In the genomic region with DNA sequence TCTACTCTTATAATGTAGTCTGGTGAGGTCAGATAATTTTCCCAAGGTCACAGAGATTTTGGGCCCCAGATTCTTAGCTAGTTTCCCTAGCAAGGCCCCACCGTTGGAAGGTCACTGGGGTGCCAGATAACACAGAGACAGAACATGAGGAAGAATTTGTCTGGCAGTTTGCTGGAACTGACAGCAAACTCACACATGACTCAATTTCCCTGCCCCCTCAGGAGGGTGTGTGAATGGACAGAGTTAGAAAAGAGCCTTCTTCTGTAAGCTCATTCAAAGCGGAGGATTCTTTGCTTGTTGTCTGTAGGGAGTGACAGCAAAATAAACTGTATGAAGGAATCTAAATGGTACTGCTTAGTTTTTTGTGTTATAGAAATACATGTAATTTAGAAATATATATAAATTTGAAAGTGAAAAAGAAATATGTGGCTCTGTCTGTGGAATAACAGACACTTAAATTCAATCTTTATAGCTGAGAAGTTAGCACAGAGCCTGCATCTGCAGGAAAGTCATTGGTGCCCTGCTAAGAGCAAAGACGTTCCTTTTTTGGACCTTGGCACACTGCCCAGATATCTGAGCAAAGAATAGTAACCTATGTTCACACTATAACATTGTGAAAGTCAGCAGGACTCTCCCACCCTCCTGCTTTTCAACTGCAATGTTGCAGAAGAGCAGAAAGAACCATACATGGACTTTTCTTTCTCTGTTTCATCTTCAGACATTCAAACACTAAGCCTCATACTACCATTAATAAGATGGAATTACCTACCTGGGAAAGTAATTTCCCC, we compare ENCODE assay signal across 10 cellular contexts. TPM values are rescaled to one million over a fixed set of nuclear protein-coding genes. Genes with fewer than 3 reads are reported as not detected.
DNase-seq lines count a peak whose midpoint lies in the region; FAIRE-seq and TF ChIP-seq lines count a peak whose summit lies in the region.
"Had no signal": no experiment of that assay in that cellular context is flagged by ENCODE, and none has a peak within 500 bp of the region (broad histone marks: within the 10 kb centered on the region; RNA-seq: fewer than 3 reads in every experiment).

No MANE protein-coding gene starts in this region.

- H2BK15ac ChIP-seq in mesendoderm (replicated peaks; ENCODE audit: low read depth), result no peak overlapping the region

- H3K4me3 Mint-ChIP-seq in activated T-helper 1 cell treated with anti-CD3 and anti-CD28 coated beads, Interleukin-12 subunit alpha, Interleukin-12 subunit beta, Interleukin-2, Interleukin-4 antibody, amounts not matched to agents 30 ng/mL and 10 ng/mL and 1 ng/mL, durations not matched to agents 14 hours and 24 hours and 36 hours, result peak overlapping the region; percentile 97

- no peaks in the 10 kb centered on the region for H3K9me3 Mint-ChIP-seq in activated T-helper 1 cell treated with anti-CD3 and anti-CD28 coated beads, Interleukin-12 subunit alpha, Interleukin-12 subunit beta, Interleukin-2, Interleukin-4 antibody, amounts not matched to agents 30 ng/mL and 10 ng/mL and 1 ng/mL, durations not matched to agents 14 hours and 24 hours and 36 hours

- in situ Hi-C loops in GM13977 (cut with MboI; ENCODE audit: low pct_unique_long_range_greater_than_20kb, low sequenced_read_pairs, unreplicated experiment), result no loop called here

- WGBS in mesendoderm (ENCODE audit: extremely low coverage, insufficient coverage, low lambda C conversion rate), result no CpG with 5 or more reads among the region's 3 CpGs

- H2BK5ac ChIP-seq in mesendoderm (ENCODE audit: low read length), result no peak overlapping the region

- H3K56ac ChIP-seq in mesendoderm (ENCODE audit: low read length), result no peak overlapping the region

- peak overlapping the region; percentile 29 for H3K27ac Mint-ChIP-seq in activated T-helper 1 cell treated with anti-CD3 and anti-CD28 coated beads, Interleukin-12 subunit alpha, Interleukin-12 subunit beta, Interleukin-2, Interleukin-4 antibody, amounts not matched to agents 30 ng/mL and 10 ng/mL and 1 ng/mL, durations not matched to agents 14 hours and 24 hours and 36 hours

- DNase-seq in COLO829 (ENCODE audit: low spot score), result peak; percentile 31
- DNase-seq in HL-60 (ENCODE audit: low read depth in 1 of 2, low spot score in 1 of 2), result peak; percentile 90 to 95
- DNase-seq in activated T-helper 1 cell treated with anti-CD3 and anti-CD28 coated beads, Interleukin-12 subunit alpha, Interleukin-12 subunit beta, Interleukin-2, Interleukin-4 antibody, amounts not matched to agents 30 ng/mL and 10 ng/mL and 1 ng/mL, durations not matched to agents 14 hours and 24 hours and 36 hours (ENCODE audit: low spot score), result no peak
- DNase-seq in mesendoderm, result peak; percentile 53
- DNase-seq in HuH-7.5 (ENCODE audit: low spot score), result no peak
- DNase-seq in OCI-M2 (lab: John Stamatoyannopoulos, UW; ENCODE audit: unreplicated experiment), result no peak
- DNase-seq in GM13977 (ENCODE audit: low spot score), result no peak
- no peak for DNase-seq in H54 (ENCODE audit: insufficient read length, low spot score)
- DNase-seq: NCI-H524 had no signal

- H4K5ac ChIP-seq in mesendoderm (ENCODE audit: low read length), result no peak overlapping the region

- H3K27me3 ChIP-seq in HL-60 (ENCODE audit: insufficient read depth, poor library complexity, severe bottlenecking), result no peaks in the 10 kb centered on the region
- H3K27me3 ChIP-seq in mesendoderm (ENCODE audit: insufficient read depth, low read length, poor library complexity), result no peaks in the 10 kb centered on the region

- H3K4me1 ChIP-seq in mesendoderm (ENCODE audit: control insufficient read depth, low read depth, low read length), result peaks cover 5% of the 10 kb centered on the region

- TF ChIP-seq POLR2A in H54 (IDR thresholded peaks at IDR 0.05; ENCODE audit: low read depth, low read length), result no peak

- H3K4me3 ChIP-seq in HL-60 (replicated peaks; ENCODE audit: insufficient read depth, low read length) (peak overlapping the region; percentile 90), mesendoderm (ENCODE audit: low read length) (no peak overlapping the region)

- no peak overlapping the region for H2AK5ac ChIP-seq in mesendoderm (ENCODE audit: low read length)

- no peak overlapping the region for H4K8ac ChIP-seq in mesendoderm (ENCODE audit: low read depth, low read length)

- peaks cover 43% of the 10 kb centered on the region for H3K4me1 Mint-ChIP-seq in activated T-helper 1 cell treated with anti-CD3 and anti-CD28 coated beads, Interleukin-12 subunit alpha, Interleukin-12 subunit beta, Interleukin-2, Interleukin-4 antibody, amounts not matched to agents 30 ng/mL and 10 ng/mL and 1 ng/mL, durations not matched to agents 14 hours and 24 hours and 36 hours (ENCODE audit: low read depth)

- H3K4me2 ChIP-seq in mesendoderm (ENCODE audit: low read length), result no peak overlapping the region

- H3K36me3 ChIP-seq in mesendoderm (ENCODE audit: control insufficient read depth, insufficient read depth, low read length), result peaks cover 1% of the 10 kb centered on the region

- H3K79me2 ChIP-seq in mesendoderm (ENCODE audit: control insufficient read depth, insufficient read depth, low read length), result peaks cover 32% of the 10 kb centered on the region

- intact Hi-C loops in activated T-helper 1 cell treated with anti-CD3 and anti-CD28 coated beads, Interleukin-12 subunit alpha, Interleukin-12 subunit beta, Interleukin-2, Interleukin-4 antibody, amounts not matched to agents 30 ng/mL and 10 ng/mL and 1 ng/mL, durations not matched to agents 14 hours and 24 hours and 36 hours (cut with micrococcal nuclease), result no loop called here

- FAIRE-seq in H54 (lab: Jason Lieb, UNC), result no peak

- H3K9ac ChIP-seq in mesendoderm (ENCODE audit: low read length), result peak overlapping the region; percentile 39

- no peak overlapping the region for H3K4ac ChIP-seq in mesendoderm (ENCODE audit: low read depth, low read length)

- no peak overlapping the region for H2BK120ac ChIP-seq in mesendoderm (ENCODE audit: low read depth, low read length)

- H3K27me3 Mint-ChIP-seq in activated T-helper 1 cell treated with anti-CD3 and anti-CD28 coated beads, Interleukin-12 subunit alpha, Interleukin-12 subunit beta, Interleukin-2, Interleukin-4 antibody, amounts not matched to agents 30 ng/mL and 10 ng/mL and 1 ng/mL, durations not matched to agents 14 hours and 24 hours and 36 hours (ENCODE audit: insufficient read depth), result no peaks in the 10 kb centered on the region

- peaks cover 16% of the 10 kb centered on the region for H3K79me1 ChIP-seq in mesendoderm (ENCODE audit: low read length)

- H3K23ac ChIP-seq in mesendoderm (ENCODE audit: low read length), result no peak overlapping the region

- H3K36me3 Mint-ChIP-seq in activated T-helper 1 cell treated with anti-CD3 and anti-CD28 coated beads, Interleukin-12 subunit alpha, Interleukin-12 subunit beta, Interleukin-2, Interleukin-4 antibody, amounts not matched to agents 30 ng/mL and 10 ng/mL and 1 ng/mL, durations not matched to agents 14 hours and 24 hours and 36 hours (ENCODE audit: low read depth), result peaks cover 25% of the 10 kb centered on the region

- no peak for TF ChIP-seq CTCF in HL-60 (IDR thresholded peaks at IDR 0.05; ENCODE audit: insufficient read depth, low read length)
- TF ChIP-seq CTCF in GM13977 (IDR thresholded peaks at IDR 0.05; ENCODE audit: extremely low read depth, insufficient read depth, missing control alignments), result no peak

- peak overlapping the region; percentile 88 for H3K27ac ChIP-seq in HL-60 (replicated peaks)
- H3K27ac ChIP-seq in mesendoderm (ENCODE audit: low read depth, low read length), result no peak overlapping the region
- H3K27ac ChIP-seq: coronary artery had no signal

- no peak overlapping the region for H3K18ac ChIP-seq in mesendoderm (ENCODE audit: low read length)

RNA-seq across cellular contexts. Expression of gene MDH1, which starts 2.1 kb away (rescaled TPM):
- total RNA-seq in activated T-helper 1 cell treated with anti-CD3 and anti-CD28 coated beads, Interleukin-12 subunit alpha, Interleukin-12 subunit beta, Interleukin-2, Interleukin-4 antibody, amounts not matched to agents 30 ng/mL and 10 ng/mL and 1 ng/mL, durations not matched to agents 14 hours and 24 hours and 36 hours, result 186 and 197 TPM in 2 replicates
- polyA plus RNA-seq in mesendoderm (2013, experiment 1 of 2), result 202 TPM
- 203 TPM for polyA plus RNA-seq in mesendoderm (2013, experiment 2 of 2)

RNA-seq across cellular contexts. Expression of gene WDPCP, which starts 2.5 kb away (rescaled TPM):
- 5.2 and 7.7 TPM in 2 replicates for total RNA-seq in activated T-helper 1 cell treated with anti-CD3 and anti-CD28 coated beads, Interleukin-12 subunit alpha, Interleukin-12 subunit beta, Interleukin-2, Interleukin-4 antibody, amounts not matched to agents 30 ng/mL and 10 ng/mL and 1 ng/mL, durations not matched to agents 14 hours and 24 hours and 36 hours
- 9.4 TPM for polyA plus RNA-seq in mesendoderm (2013, experiment 1 of 2)
- 9.5 TPM for polyA plus RNA-seq in mesendoderm (2013, experiment 2 of 2)

Comparison
In these comparisons a context has a peak if more than half of its experiments do, and no peak if none do; other contexts are left out.
1. DNase-seq: peak in COLO829 (single experiment), HL-60 (2 of 2) and mesendoderm (single experiment); none in activated T-helper 1 cell treated with anti-CD3 and anti-CD28 coated beads, Interleukin-12 subunit alpha, Interleukin-12 subunit beta, Interleukin-2, Interleukin-4 antibody, amounts not matched to agents 30 ng/mL and 10 ng/mL and 1 ng/mL, durations not matched to agents 14 hours and 24 hours and 36 hours (single experiment), HuH-7.5 (single experiment), OCI-M2 (single experiment), GM13977 (single experiment) and H54 (single experiment).